Comparison of ENCODE assay signal across 8 cellular contexts in genomic region chr2:172735646-172736418, GRCh38. TPM values are rescaled to one million over a fixed set of nuclear protein-coding genes. Genes with fewer than 3 reads are reported as not detected.
DNase-seq lines count a peak whose midpoint lies in the region; ATAC-seq, FAIRE-seq and TF ChIP-seq lines count a peak whose summit lies in the region.

RAPGEF4 (plus strand) TSS chr2:172735845; CDS start chr2:172735984, 139 bp downstream.

- H3K9me3 Mint-ChIP-seq in activated T-cell treated with anti-CD3 and anti-CD28 coated beads, Interleukin-2, amount 50 U/mL, for 72 hours: no peaks in the 10 kb centered on the region

- ATAC-seq in Right ventricle myocardium superior (ENCODE audit: poor library complexity) (peak; percentile 57), Right ventricle myocardium inferior (no peak), heart right ventricle (peak in 6 of 8 donors; percentile 7 to 69 (median 41))
- peak; percentile 76 to 77 for ATAC-seq in activated T-cell treated with anti-CD3 and anti-CD28 coated beads, Interleukin-2, amount 50 U/mL, for 72 hours (replicated peaks in 1 of 2)

- no peak for FAIRE-seq in small intestine (lab: Jason Lieb, UNC)

- no peaks in the 10 kb centered on the region for H3K36me3 Mint-ChIP-seq in activated T-cell treated with anti-CD3 and anti-CD28 coated beads, Interleukin-2, amount 50 U/mL, for 72 hours (ENCODE audit: insufficient read depth in 2 of 2)

- no peaks in the 10 kb centered on the region for H3K9me3 ChIP-seq in heart right ventricle
- H3K9me3 ChIP-seq in small intestine (ENCODE audit: control insufficient read depth, low read depth): no peaks in the 10 kb centered on the region

- H3K27me3 Mint-ChIP-seq in activated T-cell treated with anti-CD3 and anti-CD28 coated beads, Interleukin-2, amount 50 U/mL, for 72 hours (ENCODE audit: low read depth): peaks cover 60% of the 10 kb centered on the region

- peaks cover 6% of the 10 kb centered on the region for H3K4me1 Mint-ChIP-seq in activated T-cell treated with anti-CD3 and anti-CD28 coated beads, Interleukin-2, amount 50 U/mL, for 72 hours (ENCODE audit: low read depth)

- H3K4me3 ChIP-seq in heart right ventricle: peak within 1 kb of the TSS; percentile 26 to 58 (median 52)
- peak within 1 kb of the TSS in 1 of 2 donors; percentile 47 for H3K4me3 ChIP-seq in small intestine (ENCODE audit: low read depth in 1 of 2, low read length in 2 of 2)

- H3K27ac ChIP-seq in heart right ventricle (no peak within 1 kb of the TSS), small intestine (ENCODE audit: low read depth in 1 of 2, low read length in 1 of 2) (no peak within 1 kb of the TSS)

- WGBS in heart right ventricle, 2 donors: 1% methylated on average over 68 to 82 of the region's 88 CpGs
- 0 to 3% (median 1%) methylated on average over 36 to 88 of the region's 88 CpGs for WGBS in small intestine, 3 donors

- DNase-seq in Right ventricle myocardium superior (no peak), Right ventricle myocardium inferior (ENCODE audit: missing footprints) (no peak), heart right ventricle (no peak), retina (peak; percentile 68), small intestine (no peak), SKM-1 (lab: John Stamatoyannopoulos, UW; ENCODE audit: unreplicated experiment) (no peak)
- peak; percentile 29 to 37 for DNase-seq in activated T-cell treated with anti-CD3 and anti-CD28 coated beads, Interleukin-2, amount 50 U/mL, for 72 hours
- DNase-seq in activated CD4-positive, CD25-positive, alpha-beta regulatory T cell (lab: John Stamatoyannopoulos, UW): no peak

- intact Hi-C loops in Right ventricle myocardium superior (cut with DNase I): no loop called here
- intact Hi-C loops in Right ventricle myocardium inferior (cut with DNase I): no loop called here
- intact Hi-C loops in heart right ventricle (cut with DNase I): no loop called here

- H3K27me3 ChIP-seq in heart right ventricle (peaks cover 0 to 68% (median 32%) of the 10 kb centered on the region in 7 donors), small intestine (ENCODE audit: control insufficient read depth in 2 of 2, insufficient read depth in 2 of 2, low read length in 2 of 2) (peaks cover 7 to 9% of the 10 kb centered on the region in 2 donors)

- H3K36me3 ChIP-seq in heart right ventricle (no peaks in the 10 kb centered on the region), small intestine (ENCODE audit: control insufficient read depth in 2 of 2, insufficient read depth in 2 of 2, low read length in 2 of 2) (no peaks in the 10 kb centered on the region)

- peaks cover 0 to 12% (median 4%) of the 10 kb centered on the region in 9 donors for H3K4me1 ChIP-seq in heart right ventricle
- H3K4me1 ChIP-seq in small intestine (ENCODE audit: control insufficient read depth in 2 of 2, insufficient read depth in 1 of 2, low read depth in 1 of 2, low read length in 1 of 2): peaks cover 0 to 2% of the 10 kb centered on the region in 2 donors

- TF ChIP-seq CTCF in heart right ventricle (IDR thresholded peaks at IDR 0.05): no peak

- no peak within 1 kb of the TSS for H3K27ac Mint-ChIP-seq in activated T-cell treated with anti-CD3 and anti-CD28 coated beads, Interleukin-2, amount 50 U/mL, for 72 hours

- H3K4me3 Mint-ChIP-seq in activated T-cell treated with anti-CD3 and anti-CD28 coated beads, Interleukin-2, amount 50 U/mL, for 72 hours: peak within 1 kb of the TSS; percentile 66 to 71

RNA-seq across cellular contexts. Expression of gene RAPGEF4, which starts in this region (rescaled TPM):
- total RNA-seq in Right ventricle myocardium superior (7.2 TPM), Right ventricle myocardium inferior (9.0 TPM), heart right ventricle (10 to 100 TPM in 3 of 10 donors, 1 to 10 TPM in 7; 6.0 to 11.2 (median 8.5) TPM)
- under 1 TPM; 0.19 to 0.65 TPM for total RNA-seq in activated T-cell treated with anti-CD3 and anti-CD28 coated beads, Interleukin-2, amount 50 U/mL, for 72 hours
- polyA plus RNA-seq in heart right ventricle (1 to 10 TPM; 1.2 to 5.2 TPM), small intestine (1 to 10 TPM in 1 of 3 donors, under 1 TPM in 2; 0.45 to 7.2 (median 0.54) TPM)

Comparison
In these comparisons a context has a peak if more than half of its experiments do, and no peak if none do; other contexts are left out.
1. Peak in DNase-seq and ATAC-seq in activated T-cell treated with anti-CD3 and anti-CD28 coated beads, Interleukin-2, amount 50 U/mL, for 72 hours; RNA of the gene not detected or under 1 TPM.